ENCODE assay signal across 22 cellular contexts in the genomic region with DNA sequence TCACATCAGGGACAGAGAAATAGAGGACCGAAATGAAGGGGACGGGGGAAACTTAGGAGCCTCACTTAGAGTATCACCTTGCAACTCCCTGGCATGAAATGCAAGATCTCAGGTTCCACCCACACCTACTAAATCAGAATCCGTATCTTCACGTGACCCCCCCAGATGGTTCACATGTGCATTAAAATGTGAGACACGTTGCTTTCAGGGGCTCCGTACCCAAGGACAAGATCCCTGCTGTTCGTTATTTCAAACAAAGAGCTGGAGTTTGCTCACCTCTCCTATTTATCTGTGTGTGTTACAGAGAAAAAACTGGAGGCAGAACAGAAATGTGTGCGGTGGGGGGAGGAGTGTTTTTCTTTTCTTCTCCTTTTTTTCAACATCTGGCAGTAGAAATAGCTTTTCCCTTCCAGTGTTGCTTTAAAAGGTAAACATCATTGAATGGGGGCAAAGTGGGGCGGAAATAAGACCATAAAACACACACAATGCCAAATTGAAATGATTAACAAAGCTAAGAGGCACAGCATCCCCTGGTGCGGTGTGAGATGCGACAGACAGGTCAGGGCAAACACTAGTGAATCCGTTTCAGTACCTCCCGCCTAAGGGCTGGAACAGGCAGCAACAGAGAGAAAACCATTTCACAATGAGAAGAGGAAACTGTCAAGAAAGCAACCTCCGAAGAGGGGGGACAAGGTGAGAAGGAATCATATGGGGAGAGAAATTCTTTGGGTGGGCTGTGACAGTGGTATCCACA.
DNase-seq lines count a peak whose midpoint lies in the region; ATAC-seq and TF ChIP-seq lines count a peak whose summit lies in the region.
"Had no signal": no experiment of that assay in that cellular context is flagged by ENCODE, and none has a peak within 500 bp of the region (broad histone marks: within the 10 kb centered on the region; RNA-seq: fewer than 3 reads in every experiment).

No MANE protein-coding gene starts in this region.

- ATAC-seq in foreskin keratinocyte (peak; percentile 41), T-cell (replicated peaks in 1 of 4) (no peak)
- ATAC-seq: CD8-positive, alpha-beta T cell; esophagus mucosa; PC-3 had no signal

- peaks cover 0 to 9% (median 2%) of the 10 kb centered on the region in 3 donors for H3K9me3 Mint-ChIP-seq in T-cell
- H3K9me3 Mint-ChIP-seq: memory B cell had no signal

- DNase-seq in COLO668 (lab: John Stamatoyannopoulos, UW; ENCODE audit: unreplicated experiment) (peak; percentile 56), NCI-H1105 (lab: John Stamatoyannopoulos, UW) (peak; percentile 76), NCI-H2227 (lab: John Stamatoyannopoulos, UW; ENCODE audit: unreplicated experiment) (peak; percentile 75), foreskin keratinocyte (peak; percentile 36 to 54), anterior cingulate cortex (lab: John Stamatoyannopoulos, UW) (no peak), DMS114 treated with DMSO at 0.1 percent for 48 hours (lab: John Stamatoyannopoulos, UW; ENCODE audit: unreplicated experiment) (no peak), T-cell (no peak), GM10248 (ENCODE audit: extremely low spot score) (no peak)
- DNase-seq: activated CD4-positive, alpha-beta T cell treated with anti-CD3 and anti-CD28 coated beads, Interleukin-2, amount 50 U/mL, for 1 hour; activated T-cell treated with anti-CD3 and anti-CD28 coated beads, Interleukin-2, amount 50 U/mL, for 24 hours; brain microvascular endothelial cell; CD8-positive, alpha-beta T cell; dorsolateral prefrontal cortex; glutamatergic neuron; Kasumi-1; NCI-H524; PC-3; uterus had no signal

- H3K27me3 ChIP-seq in foreskin keratinocyte, result peaks cover 51% of the 10 kb centered on the region
- H3K27me3 ChIP-seq: brain microvascular endothelial cell, neural progenitor cell, uterus had no signal

- POLR2A ChIA-PET in T-cell (lab: Charles Lee), result interaction anchor here in 1 of 2 donors (0.6 kb wide), 1 partner anchor 274 kb away, joined by 4 read pairs; no protein-coding TSS in a partner anchor
- POLR2A ChIA-PET in GM10248 (lab: Yijun Ruan, JAX), result interaction anchor here (0.6 kb wide), 1 partner anchor 119 kb away, joined by 5 read pairs; no protein-coding TSS in a partner anchor

- no peak overlapping the region for H3K27ac Mint-ChIP-seq in T-cell
- H3K27ac Mint-ChIP-seq: activated naive CD4-positive, alpha-beta T cell treated with anti-CD3 and anti-CD28 coated beads, Interleukin-2, amount 50 U/mL, for 24 hours; activated T-cell treated with anti-CD3 and anti-CD28 coated beads, Interleukin-2, amount 50 U/mL, for 24 hours; CD8-positive, alpha-beta T cell; memory B cell; neural progenitor cell had no signal

- H3K36me3 Mint-ChIP-seq in T-cell, result no peaks in the 10 kb centered on the region
- H3K36me3 Mint-ChIP-seq: activated naive CD4-positive, alpha-beta T cell treated with anti-CD3 and anti-CD28 coated beads, Interleukin-2, amount 50 U/mL, for 24 hours; CD8-positive, alpha-beta T cell; memory B cell; neural progenitor cell had no signal

- no peak overlapping the region for H3K4me3 Mint-ChIP-seq in T-cell
- H3K4me3 Mint-ChIP-seq: activated naive CD4-positive, alpha-beta T cell treated with anti-CD3 and anti-CD28 coated beads, Interleukin-2, amount 50 U/mL, for 24 hours; activated T-cell treated with anti-CD3 and anti-CD28 coated beads, Interleukin-2, amount 50 U/mL, for 24 hours; CD8-positive, alpha-beta T cell; memory B cell; neural progenitor cell had no signal

- H3K4me1 Mint-ChIP-seq in T-cell, result no peaks in the 10 kb centered on the region
- H3K4me1 Mint-ChIP-seq: activated naive CD4-positive, alpha-beta T cell treated with anti-CD3 and anti-CD28 coated beads, Interleukin-2, amount 50 U/mL, for 24 hours; memory B cell had no signal

- peaks cover 7% of the 10 kb centered on the region in 2 donors for H3K27me3 Mint-ChIP-seq in T-cell

- TF ChIP-seq CTCF in foreskin keratinocyte (conservative IDR thresholded peaks at IDR 0.05) (no peak), GM10248 (IDR thresholded peaks at IDR 0.05; ENCODE audit: control extremely low read depth, extremely low read depth, low read depth, missing control alignments) (no peak)

- peaks cover 4% of the 10 kb centered on the region for H3K4me1 ChIP-seq in foreskin keratinocyte
- H3K4me1 ChIP-seq: uterus had no signal

- CTCF ChIA-PET in T-cell (lab: Charles Lee) (no interaction called here), GM10248 (lab: Yijun Ruan, JAX) (interaction anchor here (1.0 to 1.7 kb wide), 5 partner anchors 9 to 147 kb away, joined by 3 to 4 read pairs (median 3); no protein-coding TSS in a partner anchor)

- H3K27ac ChIP-seq in foreskin keratinocyte, result no peak overlapping the region
- H3K27ac ChIP-seq: brain microvascular endothelial cell, dorsolateral prefrontal cortex, neural progenitor cell, uterus had no signal

Comparison
In these comparisons a context has a peak if more than half of its experiments do, and no peak if none do; other contexts are left out.
1. DNase-seq: peak in COLO668 (single experiment), NCI-H1105 (single experiment), NCI-H2227 (single experiment) and foreskin keratinocyte (2 of 2); none in anterior cingulate cortex (0 of 58), DMS114 treated with DMSO at 0.1 percent for 48 hours (single experiment), T-cell (0 of 34) and GM10248 (single experiment).